ENCODE assay signal across 23 cellular contexts in genomic region chr2:101750688-101751087, GRCh38. TPM values are rescaled to one million over a fixed set of nuclear protein-coding genes. Genes with fewer than 3 reads are reported as not detected.
A peak's percentile ranks its signal among the peaks of the same experiment; 100 is the strongest.
DNase-seq lines count a peak whose midpoint lies in the region; ATAC-seq lines count a peak whose summit lies in the region.
"Had no signal": no experiment of that assay in that cellular context is flagged by ENCODE, and none has a peak within 500 bp of the region (broad histone marks: within the 10 kb centered on the region; RNA-seq: fewer than 3 reads in every experiment).

No MANE protein-coding gene starts in this region.

- H3K36me3 Mint-ChIP-seq in IgD-negative memory B cell (peaks cover 1% of the 10 kb centered on the region), naive B cell (peaks cover 0 to 3% of the 10 kb centered on the region in 2 donors)
- H3K36me3 Mint-ChIP-seq in activated naive CD4-positive, alpha-beta T cell treated with anti-CD3 and anti-CD28 coated beads for 36 hours (ENCODE audit: low read depth): peaks cover 4% of the 10 kb centered on the region

- H3K27ac Mint-ChIP-seq in IgD-negative memory B cell (peak overlapping the region; percentile 89 to 92 (median 90)), naive B cell (peak overlapping the region; percentile 67 to 92 (median 85))
- no peak overlapping the region for H3K27ac Mint-ChIP-seq in activated naive CD4-positive, alpha-beta T cell treated with anti-CD3 and anti-CD28 coated beads for 36 hours
- H3K27ac Mint-ChIP-seq: CD8-positive, alpha-beta T cell had no signal

- H3K4me1 Mint-ChIP-seq in IgD-negative memory B cell (peaks cover 56 to 73% (median 62%) of the 10 kb centered on the region in 3 donors), naive B cell (peaks cover 67 to 84% (median 81%) of the 10 kb centered on the region in 3 donors)
- H3K4me1 Mint-ChIP-seq in activated naive CD4-positive, alpha-beta T cell treated with anti-CD3 and anti-CD28 coated beads for 36 hours (ENCODE audit: low read depth): peaks cover 76% of the 10 kb centered on the region

- no peaks in the 10 kb centered on the region for H3K36me3 ChIP-seq in ACC112 (ENCODE audit: insufficient read depth, low read length)
- H3K36me3 ChIP-seq: spleen, vagina had no signal

- H3K27ac ChIP-seq in ACC112 (ENCODE audit: low read depth, low read length) (peak overlapping the region; percentile 53; the same call in 1 of the 2 replicates), caudate nucleus (ENCODE audit: low read depth, low read length) (peak overlapping the region; percentile 94)
- H3K27ac ChIP-seq: vagina had no signal

- no peaks in the 10 kb centered on the region for H3K9me3 Mint-ChIP-seq in IgD-negative memory B cell
- H3K9me3 Mint-ChIP-seq in naive B cell: no peaks in the 10 kb centered on the region
- no peaks in the 10 kb centered on the region for H3K9me3 Mint-ChIP-seq in activated naive CD4-positive, alpha-beta T cell treated with anti-CD3 and anti-CD28 coated beads for 36 hours
- H3K9me3 Mint-ChIP-seq: CD8-positive, alpha-beta T cell had no signal

- DNase-seq in caudate nucleus (lab: John Stamatoyannopoulos, UW): no peak
- no peak for DNase-seq in naive B cell
- no peak for DNase-seq in activated naive CD4-positive, alpha-beta T cell treated with anti-CD3 and anti-CD28 coated beads for 36 hours
- no peak for DNase-seq in NCI-H510A treated with DMSO at 0.1 percent for 48 hours (lab: John Stamatoyannopoulos, UW)
- no peak for DNase-seq in NCI-H524 treated with DMSO at 0.1 percent for 48 hours (lab: John Stamatoyannopoulos, UW)
- no peak for DNase-seq in stimulated activated CD4-positive, alpha-beta T cell treated with anti-CD3 and anti-CD28 coated beads, Interleukin-2, amount 100 ng/mL, for 48 hours
- DNase-seq: ACHN; activated CD4-positive, CD25-positive, alpha-beta regulatory T cell treated with anti-CD3 and anti-CD28 coated beads, Interleukin-2, amount 50 U/mL, for 72 hours; activated CD8-positive, alpha-beta memory T cell treated with anti-CD3 and anti-CD28 coated beads for 24 hours; activated naive CD4-positive, alpha-beta T cell treated with anti-CD3 and anti-CD28 coated beads, Interleukin-2, amount 50 U/mL, for 16 hours; activated T-cell treated with anti-CD3 and anti-CD28 coated beads, Interleukin-2, amount 50 U/mL, for 48 hours; CD8-positive, alpha-beta T cell; glutamatergic neuron; KBM-7; mucosa of descending colon; NCI-H187; NCI-H345; spleen; stimulated activated CD4-positive, alpha-beta T cell treated with anti-CD3 and anti-CD28 coated beads, Interleukin-4, amount 100 ng/mL, for 4 hours; T1000 had no signal

- intact Hi-C loops in activated naive CD4-positive, alpha-beta T cell treated with anti-CD3 and anti-CD28 coated beads for 36 hours (cut with micrococcal nuclease): no loop called here

- no peak for ATAC-seq in naive B cell (ENCODE audit: low read depth in 2 of 2)
- ATAC-seq: CD8-positive, alpha-beta T cell had no signal

- no peaks in the 10 kb centered on the region for H3K27me3 Mint-ChIP-seq in IgD-negative memory B cell
- H3K27me3 Mint-ChIP-seq in naive B cell: no peaks in the 10 kb centered on the region
- H3K27me3 Mint-ChIP-seq in activated naive CD4-positive, alpha-beta T cell treated with anti-CD3 and anti-CD28 coated beads for 36 hours (ENCODE audit: low read depth): no peaks in the 10 kb centered on the region

- peaks cover 77% of the 10 kb centered on the region for H3K4me1 ChIP-seq in ACC112 (ENCODE audit: control insufficient read depth, insufficient read depth, low read length, unreplicated experiment)

- peak overlapping the region; percentile 66; the same call in 1 of the 2 replicates for H3K4me3 ChIP-seq in ACC112 (ENCODE audit: low read depth, low read length)
- H3K4me3 ChIP-seq: mucosa of descending colon, spleen, vagina had no signal

- H3K4me3 Mint-ChIP-seq in IgD-negative memory B cell (peak overlapping the region in 3 of 4 donors; percentile 8 to 85 (median 43)), naive B cell (peak overlapping the region in 7 of 8 donors; percentile 14 to 85 (median 74))
- H3K4me3 Mint-ChIP-seq in activated naive CD4-positive, alpha-beta T cell treated with anti-CD3 and anti-CD28 coated beads for 36 hours: no peak overlapping the region
- H3K4me3 Mint-ChIP-seq: CD8-positive, alpha-beta T cell had no signal

- H2AFZ ChIP-seq in ACC112 (ENCODE audit: low read length, unreplicated experiment): no peak overlapping the region

- CTCF ChIA-PET in activated naive CD4-positive, alpha-beta T cell treated with anti-CD3 and anti-CD28 coated beads for 36 hours (lab: Charles Lee): no interaction called here

- peaks cover 80% of the 10 kb centered on the region for H3K79me2 ChIP-seq in ACC112 (ENCODE audit: control insufficient read depth, insufficient read depth, low read length, unreplicated experiment)

- H3K27me3 ChIP-seq in ACC112 (ENCODE audit: insufficient read depth, low read length): no peaks in the 10 kb centered on the region
- H3K27me3 ChIP-seq: spleen, vagina had no signal

RNA-seq across cellular contexts. Expression of gene MAP4K4, which starts 53.2 kb away (rescaled TPM):
- polyA plus RNA-seq in IgD-negative memory B cell (9.3 TPM), naive B cell (ENCODE audit: low read depth in 6 of 6) (10 to 100 TPM; 11.8 to 36.0 (median 20.3) TPM)
- 100 to 1,000 TPM; 126 to 131 TPM for total RNA-seq in activated naive CD4-positive, alpha-beta T cell treated with anti-CD3 and anti-CD28 coated beads for 36 hours
